Comparison of ENCODE assay signal across 20 cellular contexts in the genomic region with DNA sequence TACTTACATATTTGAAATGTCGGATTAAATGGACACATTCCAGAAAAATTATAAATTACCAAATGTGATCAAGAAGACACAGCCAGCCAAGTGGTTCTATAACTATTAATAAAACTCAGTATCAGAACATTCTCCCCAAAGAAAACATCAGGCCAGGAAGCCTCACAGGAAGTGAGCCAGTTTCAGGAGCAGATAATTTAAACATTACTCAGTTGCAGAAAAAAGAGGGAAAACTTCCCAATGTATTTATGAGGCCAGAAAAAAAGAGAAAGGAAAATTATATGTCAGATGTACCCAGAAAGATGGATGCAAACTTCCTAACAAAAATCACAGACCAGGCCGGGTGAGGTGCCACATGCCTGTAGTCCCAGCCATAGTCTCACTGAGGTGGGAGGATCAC.
"Had no signal": no experiment of that assay in that cellular context is flagged by ENCODE, and none has a peak within 500 bp of the region (broad histone marks: within the 10 kb centered on the region; RNA-seq: fewer than 3 reads in every experiment).

No MANE protein-coding gene starts in this region.

- H3K9ac ChIP-seq: neural progenitor cell, parathyroid adenoma had no signal

- H3K27me3 ChIP-seq: ascending aorta, cardiac muscle cell, colonic mucosa, esophagus squamous epithelium, foreskin keratinocyte, heart left ventricle, neural progenitor cell, tibial artery, uterus had no signal

- H3K4me1 Mint-ChIP-seq: activated T-helper 17 cell treated with anti-CD3 and anti-CD28 coated beads, Interleukin-2, amount 50 U/mL, for 72 hours; neural progenitor cell had no signal

- H3K27ac Mint-ChIP-seq: activated B cell treated with CpG ODN at 0.5 μM for 24 hours; activated naive CD4-positive, alpha-beta T cell treated with anti-CD3 and anti-CD28 coated beads for 36 hours; activated T-helper 17 cell treated with anti-CD3 and anti-CD28 coated beads, Interleukin-2, amount 50 U/mL, for 72 hours; neural progenitor cell; stimulated activated naive B cell treated with anti-CD40 and anti-IgM and Interleukin-4, amounts not matched to agents 10 μg/mL and 1 μg/mL and 100 μg/mL, for 72 hours; T-helper 2 cell treated with Interferon-gamma antibody and Interleukin-4, amounts not matched to agents 5 μg/mL and 100 μg/mL, for 36 hours had no signal

- H3K9me3 Mint-ChIP-seq: activated T-helper 17 cell treated with anti-CD3 and anti-CD28 coated beads, Interleukin-2, amount 50 U/mL, for 72 hours had no signal

- H3K36me3 ChIP-seq: ascending aorta, cardiac muscle cell, colonic mucosa, neural progenitor cell, uterus had no signal

- H3K27me3 Mint-ChIP-seq: activated B cell treated with CpG ODN at 0.5 μM for 24 hours; activated T-helper 17 cell treated with anti-CD3 and anti-CD28 coated beads, Interleukin-2, amount 50 U/mL, for 72 hours; stimulated activated naive B cell treated with anti-CD40 and anti-IgM and Interleukin-4, amounts not matched to agents 10 μg/mL and 1 μg/mL and 100 μg/mL, for 72 hours had no signal

- H3K9me3 ChIP-seq: colonic mucosa had no signal

- H2AFZ ChIP-seq: neural progenitor cell, parathyroid adenoma had no signal

- DNase-seq: activated B cell treated with CpG ODN at 0.5 μM for 24 hours; activated CD4-positive, alpha-beta T cell treated with anti-CD3 and anti-CD28 coated beads for 48 hours; activated CD8-positive, alpha-beta memory T cell treated with anti-CD3 and anti-CD28 coated beads for 24 hours; activated naive CD4-positive, alpha-beta T cell treated with anti-CD3 and anti-CD28 coated beads for 36 hours; colonic mucosa; effector CD4-positive, alpha-beta T cell; esophagus squamous epithelium; foreskin keratinocyte; heart left ventricle; stimulated activated CD4-positive, alpha-beta T cell treated with anti-CD3 and anti-CD28 coated beads, Interleukin-4, amount 100 ng/mL, for 1 hour; stimulated activated naive B cell treated with anti-CD40 and anti-IgM and Interleukin-4, amounts not matched to agents 10 μg/mL and 1 μg/mL and 100 μg/mL, for 72 hours; tibial artery; uterus had no signal

- H3K4me1 ChIP-seq: ascending aorta, colonic mucosa, esophagus squamous epithelium, foreskin keratinocyte, heart left ventricle, neural progenitor cell, parathyroid adenoma, tibial artery, uterus had no signal

- H3K4me2 ChIP-seq: neural progenitor cell had no signal

- H3K27ac ChIP-seq: ascending aorta, cardiac muscle cell, colonic mucosa, esophagus squamous epithelium, foreskin keratinocyte, neural progenitor cell, parathyroid adenoma, tibial artery, uterus had no signal

- H3K4me3 Mint-ChIP-seq: activated B cell treated with CpG ODN at 0.5 μM for 24 hours; activated naive CD4-positive, alpha-beta T cell treated with anti-CD3 and anti-CD28 coated beads for 36 hours; activated T-helper 17 cell treated with anti-CD3 and anti-CD28 coated beads, Interleukin-2, amount 50 U/mL, for 72 hours; neural progenitor cell; stimulated activated naive B cell treated with anti-CD40 and anti-IgM and Interleukin-4, amounts not matched to agents 10 μg/mL and 1 μg/mL and 100 μg/mL, for 72 hours; T-helper 2 cell treated with Interferon-gamma antibody and Interleukin-4, amounts not matched to agents 5 μg/mL and 100 μg/mL, for 36 hours had no signal

- H3K79me2 ChIP-seq: parathyroid adenoma had no signal

- H3K4me3 ChIP-seq: ascending aorta, cardiac muscle cell, colonic mucosa, esophagus squamous epithelium, heart left ventricle, lung, neural progenitor cell, tibial artery, uterus had no signal

- ATAC-seq: activated T-helper 17 cell treated with anti-CD3 and anti-CD28 coated beads, Interleukin-2, amount 50 U/mL, for 72 hours; foreskin keratinocyte; heart left ventricle; stimulated activated naive B cell treated with anti-CD40 and anti-IgM and Interleukin-4, amounts not matched to agents 10 μg/mL and 1 μg/mL and 100 μg/mL, for 72 hours had no signal
